In genomic region chr11:86589204-86589603, GRCh38 we compare ENCODE assay signal across 1 cellular context.
TF ChIP-seq lines count a peak whose summit lies in the region.

No MANE protein-coding gene starts in this region.

TF ChIP-seq in A549, 52 proteins besides CTCF, POLR2A, EP300 and RAD21 (continued from another document):
- no peak for TF ChIP-seq EHMT2 (IDR thresholded peaks at IDR 0.05; ENCODE audit: low read depth)
